ENCODE assay signal across 19 cellular contexts in genomic region chr3:47310391-47310790, GRCh38. TPM values are rescaled to one million over a fixed set of nuclear protein-coding genes. Genes with fewer than 3 reads are reported as not detected.
DNase-seq lines count a peak whose midpoint lies in the region; ATAC-seq and TF ChIP-seq lines count a peak whose summit lies in the region.
"Had no signal": no experiment of that assay in that cellular context is flagged by ENCODE, and none has a peak within 500 bp of the region (broad histone marks: within the 10 kb centered on the region; RNA-seq: fewer than 3 reads in every experiment).

No MANE protein-coding gene starts in this region.

- H3K27me3 Mint-ChIP-seq in IgD-negative memory B cell, result no peaks in the 10 kb centered on the region
- no peaks in the 10 kb centered on the region for H3K27me3 Mint-ChIP-seq in activated T-helper 17 cell treated with anti-CD3 and anti-CD28 coated beads, Interleukin-2, amount 50 U/mL, for 72 hours

- H3K27ac ChIP-seq in thoracic aorta, result peak overlapping the region in 1 of 2 donors; percentile 60
- H3K27ac ChIP-seq: A549, BLaER1 had no signal

- intact Hi-C loops in sciatic nerve (cut with DNase I), result no loop called here

- peaks cover 6% of the 10 kb centered on the region for H3K36me3 Mint-ChIP-seq in IgD-negative memory B cell
- H3K36me3 Mint-ChIP-seq in activated T-helper 17 cell treated with anti-CD3 and anti-CD28 coated beads, Interleukin-2, amount 50 U/mL, for 72 hours (ENCODE audit: low read depth), result peaks cover 40% of the 10 kb centered on the region

- H3K4me3 ChIP-seq in thoracic aorta, result peak overlapping the region; percentile 8
- H3K4me3 ChIP-seq: A549, BLaER1 had no signal

- H3K9me3 ChIP-seq in thoracic aorta, result no peaks in the 10 kb centered on the region
- H3K9me3 ChIP-seq: A549 had no signal

- H3K27me3 ChIP-seq in thoracic aorta (replicated peaks; ENCODE audit: insufficient read depth), result no peaks in the 10 kb centered on the region
- H3K27me3 ChIP-seq: BLaER1 had no signal

- H3K36me3 ChIP-seq in thoracic aorta, result no peaks in the 10 kb centered on the region

- no peak for ATAC-seq in activated T-helper 17 cell treated with anti-CD3 and anti-CD28 coated beads, Interleukin-2, amount 50 U/mL, for 72 hours (replicated peaks)
- ATAC-seq in thoracic aorta (ENCODE audit: insufficient number of reproducible peaks, low FRiP score, low read depth) (no peak), sciatic nerve (no peak)
- ATAC-seq: A549; CD8-positive, alpha-beta T cell; HCT116; Right ventricle myocardium inferior had no signal

- peak; percentile 2 for DNase-seq in left kidney (ENCODE audit: low read depth, low spot score)
- DNase-seq in thoracic aorta (ENCODE audit: low spot score), result no peak
- no peak for DNase-seq in Ammon's horn (ENCODE audit: low spot score)
- no peak for DNase-seq in DMS79 treated with DMSO at 0.1 percent for 48 hours (lab: John Stamatoyannopoulos, UW)
- DNase-seq in sciatic nerve (ENCODE audit: low spot score), result no peak
- DNase-seq: CD8-positive, alpha-beta T cell; GOT3; NCI-H1105; NCI-H2081; NCI-H2171 treated with DMSO at 0.1 percent for 48 hours; NCI-H446; NCI-H69; NK-92 treated with Interleukin-12 subunit alpha and Interleukin-12 subunit beta, amount 100 ng/mL, for 24 hours had no signal

- peaks cover 5 to 9% of the 10 kb centered on the region in 2 donors for H3K4me1 ChIP-seq in thoracic aorta (ENCODE audit: control insufficient read depth in 1 of 2, low read depth in 2 of 2)
- H3K4me1 ChIP-seq: A549 had no signal

- no peak overlapping the region for H3K4me3 Mint-ChIP-seq in IgD-negative memory B cell
- no peak overlapping the region for H3K4me3 Mint-ChIP-seq in activated T-helper 17 cell treated with anti-CD3 and anti-CD28 coated beads, Interleukin-2, amount 50 U/mL, for 72 hours
- H3K4me3 Mint-ChIP-seq: CD8-positive, alpha-beta T cell had no signal

- TF ChIP-seq CTCF in thoracic aorta (IDR thresholded peaks at IDR 0.05), result no peak

- H3K4me1 Mint-ChIP-seq in IgD-negative memory B cell, result peaks cover 23 to 39% (median 36%) of the 10 kb centered on the region in 3 donors
- peaks cover 11% of the 10 kb centered on the region for H3K4me1 Mint-ChIP-seq in activated T-helper 17 cell treated with anti-CD3 and anti-CD28 coated beads, Interleukin-2, amount 50 U/mL, for 72 hours

- H3K9me3 Mint-ChIP-seq in IgD-negative memory B cell, result no peaks in the 10 kb centered on the region
- no peaks in the 10 kb centered on the region for H3K9me3 Mint-ChIP-seq in activated T-helper 17 cell treated with anti-CD3 and anti-CD28 coated beads, Interleukin-2, amount 50 U/mL, for 72 hours
- H3K9me3 Mint-ChIP-seq: CD8-positive, alpha-beta T cell had no signal

- H3K27ac Mint-ChIP-seq in IgD-negative memory B cell, result peak overlapping the region in 2 of 3 donors; percentile 11 to 27
- H3K27ac Mint-ChIP-seq in activated T-helper 17 cell treated with anti-CD3 and anti-CD28 coated beads, Interleukin-2, amount 50 U/mL, for 72 hours, result peak overlapping the region; percentile 0
- H3K27ac Mint-ChIP-seq: CD8-positive, alpha-beta T cell had no signal

RNA-seq across cellular contexts. Expression of gene KLHL18, which starts 27.6 kb away (rescaled TPM):
- polyA plus RNA-seq in IgD-negative memory B cell, result 17.4 TPM
- total RNA-seq in activated T-helper 17 cell treated with anti-CD3 and anti-CD28 coated beads, Interleukin-2, amount 50 U/mL, for 72 hours, result 10 to 100 TPM; 19.1 to 54.8 TPM
- total RNA-seq in thoracic aorta (10 to 100 TPM; 18.4 to 30.9 TPM), sciatic nerve (21.0 TPM)

RNA-seq across cellular contexts. Expression of gene KIF9, which starts 27.8 kb away (rescaled TPM):
- 4.7 TPM for polyA plus RNA-seq in IgD-negative memory B cell
- 1 to 10 TPM; 3.0 to 5.6 TPM for total RNA-seq in activated T-helper 17 cell treated with anti-CD3 and anti-CD28 coated beads, Interleukin-2, amount 50 U/mL, for 72 hours
- 1 to 10 TPM in 1 of 2 donors, under 1 TPM in 1; 0.68 to 5.6 TPM for total RNA-seq in thoracic aorta
- 6.5 TPM for total RNA-seq in sciatic nerve
